ENCODE assay signal across 1 cellular context in the genomic region with DNA sequence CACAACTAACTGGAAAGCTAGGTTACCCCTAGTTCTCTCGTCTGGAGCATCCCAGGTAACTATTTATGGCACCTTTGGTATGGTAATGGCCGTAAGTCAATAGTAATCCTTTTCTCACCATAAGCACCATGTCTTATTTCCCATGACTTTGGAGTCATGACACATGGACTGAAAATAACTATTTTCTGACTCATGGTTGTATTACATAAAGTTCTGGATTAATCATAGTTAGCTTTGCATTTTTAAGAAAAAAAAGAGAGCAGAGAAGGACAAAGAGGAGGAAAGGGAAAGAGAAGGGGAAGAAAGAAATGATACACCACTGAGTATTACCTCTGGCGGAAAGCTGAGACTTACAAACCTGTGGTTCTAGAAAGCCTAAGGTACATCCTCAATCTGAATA.
TF ChIP-seq lines count a peak whose summit lies in the region.

No MANE protein-coding gene starts in this region.

TF ChIP-seq in WTC11, 78 proteins besides CTCF, POLR2A, EP300 and RAD21 (continued from another document):
- TF ChIP-seq, protein P1, sequence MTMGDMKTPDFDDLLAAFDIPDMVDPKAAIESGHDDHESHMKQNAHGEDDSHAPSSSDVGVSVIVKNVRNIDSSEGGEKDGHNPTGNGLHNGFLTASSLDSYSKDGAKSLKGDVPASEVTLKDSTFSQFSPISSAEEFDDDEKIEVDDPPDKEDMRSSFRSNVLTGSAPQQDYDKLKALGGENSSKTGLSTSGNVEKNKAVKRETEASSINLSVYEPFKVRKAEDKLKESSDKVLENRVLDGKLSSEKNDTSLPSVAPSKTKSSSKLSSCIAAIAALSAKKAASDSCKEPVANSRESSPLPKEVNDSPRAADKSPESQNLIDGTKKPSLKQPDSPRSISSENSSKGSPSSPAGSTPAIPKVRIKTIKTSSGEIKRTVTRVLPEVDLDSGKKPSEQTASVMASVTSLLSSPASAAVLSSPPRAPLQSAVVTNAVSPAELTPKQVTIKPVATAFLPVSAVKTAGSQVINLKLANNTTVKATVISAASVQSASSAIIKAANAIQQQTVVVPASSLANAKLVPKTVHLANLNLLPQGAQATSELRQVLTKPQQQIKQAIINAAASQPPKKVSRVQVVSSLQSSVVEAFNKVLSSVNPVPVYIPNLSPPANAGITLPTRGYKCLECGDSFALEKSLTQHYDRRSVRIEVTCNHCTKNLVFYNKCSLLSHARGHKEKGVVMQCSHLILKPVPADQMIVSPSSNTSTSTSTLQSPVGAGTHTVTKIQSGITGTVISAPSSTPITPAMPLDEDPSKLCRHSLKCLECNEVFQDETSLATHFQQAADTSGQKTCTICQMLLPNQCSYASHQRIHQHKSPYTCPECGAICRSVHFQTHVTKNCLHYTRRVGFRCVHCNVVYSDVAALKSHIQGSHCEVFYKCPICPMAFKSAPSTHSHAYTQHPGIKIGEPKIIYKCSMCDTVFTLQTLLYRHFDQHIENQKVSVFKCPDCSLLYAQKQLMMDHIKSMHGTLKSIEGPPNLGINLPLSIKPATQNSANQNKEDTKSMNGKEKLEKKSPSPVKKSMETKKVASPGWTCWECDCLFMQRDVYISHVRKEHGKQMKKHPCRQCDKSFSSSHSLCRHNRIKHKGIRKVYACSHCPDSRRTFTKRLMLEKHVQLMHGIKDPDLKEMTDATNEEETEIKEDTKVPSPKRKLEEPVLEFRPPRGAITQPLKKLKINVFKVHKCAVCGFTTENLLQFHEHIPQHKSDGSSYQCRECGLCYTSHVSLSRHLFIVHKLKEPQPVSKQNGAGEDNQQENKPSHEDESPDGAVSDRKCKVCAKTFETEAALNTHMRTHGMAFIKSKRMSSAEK (CRISPR knock-in tag; IDR thresholded peaks at IDR 0.05; ENCODE audit: borderline replicate concordance): no peak
- TF ChIP-seq, protein P2, sequence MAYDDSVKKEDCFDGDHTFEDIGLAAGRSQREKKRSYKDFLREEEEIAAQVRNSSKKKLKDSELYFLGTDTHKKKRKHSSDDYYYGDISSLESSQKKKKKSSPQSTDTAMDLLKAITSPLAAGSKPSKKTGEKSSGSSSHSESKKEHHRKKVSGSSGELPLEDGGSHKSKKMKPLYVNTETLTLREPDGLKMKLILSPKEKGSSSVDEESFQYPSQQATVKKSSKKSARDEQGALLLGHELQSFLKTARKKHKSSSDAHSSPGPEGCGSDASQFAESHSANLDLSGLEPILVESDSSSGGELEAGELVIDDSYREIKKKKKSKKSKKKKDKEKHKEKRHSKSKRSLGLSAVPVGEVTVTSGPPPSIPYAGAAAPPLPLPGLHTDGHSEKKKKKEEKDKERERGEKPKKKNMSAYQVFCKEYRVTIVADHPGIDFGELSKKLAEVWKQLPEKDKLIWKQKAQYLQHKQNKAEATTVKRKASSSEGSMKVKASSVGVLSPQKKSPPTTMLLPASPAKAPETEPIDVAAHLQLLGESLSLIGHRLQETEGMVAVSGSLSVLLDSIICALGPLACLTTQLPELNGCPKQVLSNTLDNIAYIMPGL (CRISPR knock-in tag; IDR thresholded peaks at IDR 0.05): no peak
- no peak for TF ChIP-seq GABPB1 (CRISPR knock-in tag; IDR thresholded peaks at IDR 0.05)
- no peak for TF ChIP-seq NR2C2 (CRISPR knock-in tag; IDR thresholded peaks at IDR 0.05)
- TF ChIP-seq RORB (CRISPR knock-in tag; IDR thresholded peaks at IDR 0.05): no peak
- no peak for TF ChIP-seq ERG (CRISPR knock-in tag; IDR thresholded peaks at IDR 0.05)
- no peak for TF ChIP-seq ZNF317 (CRISPR knock-in tag; IDR thresholded peaks at IDR 0.05; ENCODE audit: borderline replicate concordance, low read depth)
- no peak for TF ChIP-seq CBFB (CRISPR knock-in tag; IDR thresholded peaks at IDR 0.05; ENCODE audit: low read depth)
- TF ChIP-seq PRDM15 (CRISPR knock-in tag; IDR thresholded peaks at IDR 0.05): no peak
- TF ChIP-seq, protein P3, sequence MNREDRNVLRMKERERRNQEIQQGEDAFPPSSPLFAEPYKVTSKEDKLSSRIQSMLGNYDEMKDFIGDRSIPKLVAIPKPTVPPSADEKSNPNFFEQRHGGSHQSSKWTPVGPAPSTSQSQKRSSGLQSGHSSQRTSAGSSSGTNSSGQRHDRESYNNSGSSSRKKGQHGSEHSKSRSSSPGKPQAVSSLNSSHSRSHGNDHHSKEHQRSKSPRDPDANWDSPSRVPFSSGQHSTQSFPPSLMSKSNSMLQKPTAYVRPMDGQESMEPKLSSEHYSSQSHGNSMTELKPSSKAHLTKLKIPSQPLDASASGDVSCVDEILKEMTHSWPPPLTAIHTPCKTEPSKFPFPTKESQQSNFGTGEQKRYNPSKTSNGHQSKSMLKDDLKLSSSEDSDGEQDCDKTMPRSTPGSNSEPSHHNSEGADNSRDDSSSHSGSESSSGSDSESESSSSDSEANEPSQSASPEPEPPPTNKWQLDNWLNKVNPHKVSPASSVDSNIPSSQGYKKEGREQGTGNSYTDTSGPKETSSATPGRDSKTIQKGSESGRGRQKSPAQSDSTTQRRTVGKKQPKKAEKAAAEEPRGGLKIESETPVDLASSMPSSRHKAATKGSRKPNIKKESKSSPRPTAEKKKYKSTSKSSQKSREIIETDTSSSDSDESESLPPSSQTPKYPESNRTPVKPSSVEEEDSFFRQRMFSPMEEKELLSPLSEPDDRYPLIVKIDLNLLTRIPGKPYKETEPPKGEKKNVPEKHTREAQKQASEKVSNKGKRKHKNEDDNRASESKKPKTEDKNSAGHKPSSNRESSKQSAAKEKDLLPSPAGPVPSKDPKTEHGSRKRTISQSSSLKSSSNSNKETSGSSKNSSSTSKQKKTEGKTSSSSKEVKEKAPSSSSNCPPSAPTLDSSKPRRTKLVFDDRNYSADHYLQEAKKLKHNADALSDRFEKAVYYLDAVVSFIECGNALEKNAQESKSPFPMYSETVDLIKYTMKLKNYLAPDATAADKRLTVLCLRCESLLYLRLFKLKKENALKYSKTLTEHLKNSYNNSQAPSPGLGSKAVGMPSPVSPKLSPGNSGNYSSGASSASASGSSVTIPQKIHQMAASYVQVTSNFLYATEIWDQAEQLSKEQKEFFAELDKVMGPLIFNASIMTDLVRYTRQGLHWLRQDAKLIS (CRISPR knock-in tag; IDR thresholded peaks at IDR 0.05; ENCODE audit: borderline replicate concordance): no peak
- no peak for TF ChIP-seq ZNF138 (CRISPR knock-in tag; conservative IDR thresholded peaks at IDR 0.05)
- no peak for TF ChIP-seq NFYB (CRISPR knock-in tag; conservative IDR thresholded peaks at IDR 0.05; ENCODE audit: low read depth)
- TF ChIP-seq CREB1 (CRISPR knock-in tag; IDR thresholded peaks at IDR 0.05): no peak
TF ChIP-seq in WTC11: peak in this region for 0.
